11 cellular contexts compared by ENCODE assay signal in genomic region chr17:14784997-14785696, GRCh38.
DNase-seq lines count a peak whose midpoint lies in the region; ATAC-seq and TF ChIP-seq lines count a peak whose summit lies in the region.
"Had no signal": no experiment of that assay in that cellular context is flagged by ENCODE, and none has a peak within 500 bp of the region (broad histone marks: within the 10 kb centered on the region; RNA-seq: fewer than 3 reads in every experiment).

No MANE protein-coding gene starts in this region.

- TF ChIP-seq CTCF in AG09309 (IDR thresholded peaks at IDR 0.05; ENCODE audit: control insufficient read depth, insufficient read depth, low read depth, low read length, missing control alignments): peak; percentile 3

- no peak overlapping the region for H3K9ac ChIP-seq in Karpas-422 (ENCODE audit: low read length)

- H3K27me3 ChIP-seq in Karpas-422 (ENCODE audit: low read length): 0 out of 2 replicates have a peak, but pooled peaks cover 3% of the 10 kb centered on the region
- no peaks in the 10 kb centered on the region for H3K27me3 ChIP-seq in effector memory CD4-positive, alpha-beta T cell (replicated peaks; ENCODE audit: control insufficient read depth, insufficient read depth, low read length, poor library complexity, severe bottlenecking)
- H3K27me3 ChIP-seq: upper lobe of left lung had no signal

- no peaks in the 10 kb centered on the region for H3K79me2 ChIP-seq in Karpas-422 (ENCODE audit: low read length)

- H3K9me2 ChIP-seq in Karpas-422 (replicated peaks; ENCODE audit: insufficient read depth, low read length): no peaks in the 10 kb centered on the region

- no peaks in the 10 kb centered on the region for H3K36me3 ChIP-seq in Karpas-422 (ENCODE audit: insufficient read depth, low read length)
- H3K36me3 ChIP-seq in effector memory CD4-positive, alpha-beta T cell (ENCODE audit: control insufficient read depth, insufficient read depth, low read length): no peaks in the 10 kb centered on the region
- H3K36me3 ChIP-seq: upper lobe of left lung had no signal

- peaks cover 4% of the 10 kb centered on the region for H3K4me1 ChIP-seq in Karpas-422 (ENCODE audit: low read length)
- no peaks in the 10 kb centered on the region for H3K4me1 ChIP-seq in effector memory CD4-positive, alpha-beta T cell (ENCODE audit: control insufficient read depth, insufficient read depth, low read length, poor library complexity, severe bottlenecking)
- H3K4me1 ChIP-seq: upper lobe of left lung had no signal

- H2AFZ ChIP-seq in Karpas-422 (ENCODE audit: low read length): no peak overlapping the region

- ATAC-seq in GM19351 (IDR thresholded peaks at IDR 0.05; ENCODE audit: unreplicated experiment) (peak; percentile 62), SK-N-SH treated with all-trans-retinoic acid at 6 μM for 48 hours (no peak)
- ATAC-seq: right cardiac atrium had no signal

- H3K9me3 ChIP-seq in Karpas-422 (ENCODE audit: low read length): no peaks in the 10 kb centered on the region
- no peaks in the 10 kb centered on the region for H3K9me3 ChIP-seq in effector memory CD4-positive, alpha-beta T cell (ENCODE audit: control insufficient read depth, low read length)
- H3K9me3 ChIP-seq: upper lobe of left lung had no signal

- no peak overlapping the region for H3K4me3 ChIP-seq in AG09309 (ENCODE audit: control insufficient read depth, low read depth, low read length)
- no peak overlapping the region for H3K4me3 ChIP-seq in Karpas-422 (ENCODE audit: low read length)
- H3K4me3 ChIP-seq in effector memory CD4-positive, alpha-beta T cell (ENCODE audit: insufficient read depth, low read depth, low read length, poor library complexity, severe bottlenecking): no peak overlapping the region
- H3K4me3 ChIP-seq: upper lobe of left lung had no signal

- no peak for DNase-seq in AG09309 (ENCODE audit: low read depth)
- peak; percentile 56 for DNase-seq in Karpas-422
- peak in 2 of 3 donors; percentile 0 to 6 for DNase-seq in effector memory CD4-positive, alpha-beta T cell
- DNase-seq in NCI-H2107 (lab: John Stamatoyannopoulos, UW): no peak
- no peak for DNase-seq in NCI-H524 treated with DMSO at 0.1 percent for 48 hours (lab: John Stamatoyannopoulos, UW)
- no peak for DNase-seq in hypothalamus (lab: John Stamatoyannopoulos, UW)
- DNase-seq: MV-4-11, right cardiac atrium had no signal

- no peak overlapping the region for H3K27ac ChIP-seq in Karpas-422 (ENCODE audit: low read length)
- H3K27ac ChIP-seq in effector memory CD4-positive, alpha-beta T cell (ENCODE audit: insufficient read depth, low read length, poor library complexity, severe bottlenecking): no peak overlapping the region
- H3K27ac ChIP-seq: upper lobe of left lung had no signal

- no peak overlapping the region for H3K4me2 ChIP-seq in Karpas-422 (ENCODE audit: low read depth, low read length, poor library complexity, severe bottlenecking)

- no peaks in the 10 kb centered on the region for H4K20me1 ChIP-seq in Karpas-422 (ENCODE audit: insufficient read depth, low read depth, low read length)

TF ChIP-seq in SK-N-SH treated with all-trans-retinoic acid at 6 μM for 48 hours, 23 proteins besides CTCF, POLR2A, EP300 and RAD21:
- TF ChIP-seq TCF4 (CRISPR knock-in tag; IDR thresholded peaks at IDR 0.05; ENCODE audit: borderline replicate concordance): no peak
- no peak for TF ChIP-seq ZNF70 (CRISPR knock-in tag; IDR thresholded peaks at IDR 0.05)
- TF ChIP-seq ESRRG (CRISPR knock-in tag; IDR thresholded peaks at IDR 0.05): no peak
- no peak for TF ChIP-seq ZNF565 (CRISPR knock-in tag; conservative IDR thresholded peaks at IDR 0.05; ENCODE audit: low read depth)
- TF ChIP-seq PPARA (CRISPR knock-in tag; IDR thresholded peaks at IDR 0.05; ENCODE audit: borderline replicate concordance): no peak
- no peak for TF ChIP-seq OSR1 (CRISPR knock-in tag; IDR thresholded peaks at IDR 0.05)
- no peak for TF ChIP-seq TSHZ2 (CRISPR knock-in tag; IDR thresholded peaks at IDR 0.05)
- no peak for TF ChIP-seq ZFP30 (CRISPR knock-in tag; IDR thresholded peaks at IDR 0.05)
- TF ChIP-seq ARNTL (CRISPR knock-in tag; IDR thresholded peaks at IDR 0.05; ENCODE audit: borderline replicate concordance, low read depth): no peak
- no peak for TF ChIP-seq PATZ1 (CRISPR knock-in tag; IDR thresholded peaks at IDR 0.05; ENCODE audit: borderline replicate concordance)
- TF ChIP-seq RARB (CRISPR knock-in tag; IDR thresholded peaks at IDR 0.05): no peak
- TF ChIP-seq CREB5 (CRISPR knock-in tag; IDR thresholded peaks at IDR 0.05; ENCODE audit: low read depth): no peak
- TF ChIP-seq GLIS3 (CRISPR knock-in tag; IDR thresholded peaks at IDR 0.05): no peak
- TF ChIP-seq BACH2 (CRISPR knock-in tag; IDR thresholded peaks at IDR 0.05; ENCODE audit: borderline replicate concordance): no peak
- no peak for TF ChIP-seq TOX (CRISPR knock-in tag; IDR thresholded peaks at IDR 0.05; ENCODE audit: borderline replicate concordance)
- no peak for TF ChIP-seq SNAI2 (CRISPR knock-in tag; IDR thresholded peaks at IDR 0.05)
- TF ChIP-seq POU6F1 (CRISPR knock-in tag; IDR thresholded peaks at IDR 0.05; ENCODE audit: borderline replicate concordance, low read depth): no peak
- TF ChIP-seq ZFP3 (CRISPR knock-in tag; IDR thresholded peaks at IDR 0.05): no peak

Comparison
In these comparisons a context has a peak if more than half of its experiments do, and no peak if none do; other contexts are left out.
1. DNase-seq: peak in Karpas-422 (single experiment) and effector memory CD4-positive, alpha-beta T cell (2 of 3); none in AG09309 (single experiment), NCI-H2107 (single experiment), NCI-H524 treated with DMSO at 0.1 percent for 48 hours (single experiment) and hypothalamus (0 of 51).